In genomic region chr21:34880401-34880800, GRCh38 we compare ENCODE assay signal across 19 cellular contexts.
DNase-seq lines count a peak whose midpoint lies in the region; ATAC-seq and TF ChIP-seq lines count a peak whose summit lies in the region.
"Had no signal": no experiment of that assay in that cellular context is flagged by ENCODE, and none has a peak within 500 bp of the region (broad histone marks: within the 10 kb centered on the region; RNA-seq: fewer than 3 reads in every experiment).

No MANE protein-coding gene starts in this region.

- H2BK15ac ChIP-seq in IMR-90 (ENCODE audit: low read depth, low read length): peak overlapping the region; percentile 69; the same call in 2 of the 3 replicates

- peak overlapping the region; percentile 60 for H2BK120ac ChIP-seq in IMR-90 (ENCODE audit: low read depth, low read length)

- no peak overlapping the region for H2AFZ ChIP-seq in IMR-90 (replicated peaks; ENCODE audit: low read length, poor library complexity)
- H2AFZ ChIP-seq: GM23338, hepatocyte had no signal

- peak overlapping the region; percentile 27 to 64; a peak in 2 of 4 replicates for H4K8ac ChIP-seq in IMR-90 (ENCODE audit: low read depth in 2 of 2, low read length in 2 of 2)

- peaks cover 59% of the 10 kb centered on the region for H4K20me1 ChIP-seq in IMR-90 (ENCODE audit: insufficient read depth, low read length)

- in situ Hi-C loops in IMR-90 (cut with MboI; ENCODE audit: low sequenced_read_pairs): loop anchor here (10.0 kb wide), 1 partner anchor 1054 kb away; no protein-coding TSS in a partner anchor

- H3K4me2 ChIP-seq in IMR-90 (ENCODE audit: low read depth, low read length) (peak overlapping the region; percentile 3; the same call in 1 of the 2 replicates), skeletal muscle satellite cell (ENCODE audit: low read length) (peak overlapping the region; percentile 72)
- H3K4me2 ChIP-seq: GM23338 had no signal

- H3K79me1 ChIP-seq in IMR-90 (ENCODE audit: low read depth in 1 of 2, low read length in 2 of 2): peaks cover 3 to 35% of the 10 kb centered on the region in 2 experiments; a peak in 3 of 4 replicates

- H3K27ac Mint-ChIP-seq in T-helper 1 cell treated with Interleukin-12 subunit alpha and Interleukin-12 subunit beta and Interleukin-4 antibody, amounts not matched to agents 30 μg/mL and 1 μg/mL, for 36 hours: peak overlapping the region; percentile 18
- H3K27ac Mint-ChIP-seq in effector memory CD8-positive, alpha-beta T cell: no peak overlapping the region
- H3K27ac Mint-ChIP-seq: GM23338; stimulated activated naive CD8-positive, alpha-beta T cell treated with anti-CD3 and anti-CD28 coated beads, Interleukin-15, Interleukin-2, amounts not matched to agents 100 ng/mL and 50 ng/mL, for 24 hours had no signal

- peak overlapping the region; percentile 33; the same call in 1 of the 2 replicates for H2BK20ac ChIP-seq in IMR-90 (ENCODE audit: low read depth, low read length)

- H3K9me3 ChIP-seq in IMR-90 (ENCODE audit: control insufficient read depth, insufficient read depth, low read length) (no peaks in the 10 kb centered on the region), skeletal muscle satellite cell (replicated peaks; ENCODE audit: low read length) (no peaks in the 10 kb centered on the region)
- H3K9me3 ChIP-seq: uterus had no signal

- peak overlapping the region; percentile 21; the same call in 1 of the 2 replicates for H3K9ac ChIP-seq in IMR-90 (ENCODE audit: low read depth, low read length)
- H3K9ac ChIP-seq in skeletal muscle satellite cell (ENCODE audit: low read depth, low read length): no peak overlapping the region

- peak overlapping the region; percentile 41; the same call in 1 of the 2 replicates for H2AK5ac ChIP-seq in IMR-90 (ENCODE audit: low read depth, low read length)

- peak overlapping the region; percentile 32; the same call in 1 of the 2 replicates for H3K18ac ChIP-seq in IMR-90 (ENCODE audit: low read depth, low read length)

- peak overlapping the region; percentile 19; the same call in 1 of the 2 replicates for H3K23ac ChIP-seq in IMR-90 (ENCODE audit: low read depth, low read length)

- peak overlapping the region; percentile 97 for H2BK5ac ChIP-seq in IMR-90 (ENCODE audit: low read depth, low read length, poor library complexity, severe bottlenecking)

- peak overlapping the region; percentile 59; the same call in 1 of the 2 replicates for H3K56ac ChIP-seq in IMR-90 (ENCODE audit: extremely low read depth, insufficient read depth, low read length)

- H3K27ac ChIP-seq in IMR-90 (ENCODE audit: insufficient read depth, low read length) (peak overlapping the region; percentile 24; the same call in 1 of the 2 replicates), substantia nigra (ENCODE audit: low read depth, low read length, poor library complexity, severe bottlenecking) (no peak overlapping the region)
- H3K27ac ChIP-seq: uterus had no signal

- WGBS in IMR-90 (ENCODE audit: extremely low coverage in 2 of 2, insufficient read length in 1 of 2), 2 experiments: 100% methylated on average over 1 of the region's 7 CpGs; no CpG with 5 or more reads in 1 of the 2 experiments

- no peaks in the 10 kb centered on the region for H3K9me3 Mint-ChIP-seq in T-helper 1 cell treated with Interleukin-12 subunit alpha and Interleukin-12 subunit beta and Interleukin-4 antibody, amounts not matched to agents 30 μg/mL and 1 μg/mL, for 36 hours
- H3K9me3 Mint-ChIP-seq in effector memory CD8-positive, alpha-beta T cell: no peaks in the 10 kb centered on the region
- H3K9me3 Mint-ChIP-seq: central memory CD8-positive, alpha-beta T cell; GM23338; neural crest cell; stimulated activated naive CD8-positive, alpha-beta T cell treated with anti-CD3 and anti-CD28 coated beads, Interleukin-15, Interleukin-2, amounts not matched to agents 100 ng/mL and 50 ng/mL, for 24 hours had no signal

- H3K4me3 Mint-ChIP-seq in T-helper 1 cell treated with Interleukin-12 subunit alpha and Interleukin-12 subunit beta and Interleukin-4 antibody, amounts not matched to agents 30 μg/mL and 1 μg/mL, for 36 hours: no peak overlapping the region
- no peak overlapping the region for H3K4me3 Mint-ChIP-seq in effector memory CD8-positive, alpha-beta T cell
- H3K4me3 Mint-ChIP-seq: central memory CD8-positive, alpha-beta T cell; GM23338; neural crest cell had no signal

- peaks cover 54% of the 10 kb centered on the region for H3K4me1 Mint-ChIP-seq in T-helper 1 cell treated with Interleukin-12 subunit alpha and Interleukin-12 subunit beta and Interleukin-4 antibody, amounts not matched to agents 30 μg/mL and 1 μg/mL, for 36 hours (ENCODE audit: low read depth)
- H3K4me1 Mint-ChIP-seq in effector memory CD8-positive, alpha-beta T cell (ENCODE audit: low read depth in 2 of 2): peaks cover 32 to 47% of the 10 kb centered on the region in 2 donors
- H3K4me1 Mint-ChIP-seq: neural crest cell had no signal

- peaks cover 52% of the 10 kb centered on the region for H3K36me3 Mint-ChIP-seq in T-helper 1 cell treated with Interleukin-12 subunit alpha and Interleukin-12 subunit beta and Interleukin-4 antibody, amounts not matched to agents 30 μg/mL and 1 μg/mL, for 36 hours (ENCODE audit: low read depth)
- peaks cover 58% of the 10 kb centered on the region for H3K36me3 Mint-ChIP-seq in effector memory CD8-positive, alpha-beta T cell (ENCODE audit: insufficient read depth)

- no peak overlapping the region for H2AK9ac ChIP-seq in IMR-90 (replicated peaks; ENCODE audit: low read depth, low read length, poor library complexity)

- dilution Hi-C loops in IMR-90 (cut with HindIII; ENCODE audit: low sequenced_read_pairs, unreplicated experiment): no loop called here

- TF ChIP-seq RAD21 in IMR-90 (IDR thresholded peaks at IDR 0.05; ENCODE audit: low read length): no peak

- POLR2A ChIA-PET in IMR-90 (lab: Charles Lee; ENCODE audit: unreplicated experiment): no interaction called here

- TF ChIP-seq CTCF in IMR-90 (conservative IDR thresholded peaks at IDR 0.05; ENCODE audit: low read depth, low read length): no peak

- H3K27me3 Mint-ChIP-seq in T-helper 1 cell treated with Interleukin-12 subunit alpha and Interleukin-12 subunit beta and Interleukin-4 antibody, amounts not matched to agents 30 μg/mL and 1 μg/mL, for 36 hours (ENCODE audit: low read depth): no peaks in the 10 kb centered on the region
- no peaks in the 10 kb centered on the region for H3K27me3 Mint-ChIP-seq in effector memory CD8-positive, alpha-beta T cell
- H3K27me3 Mint-ChIP-seq: central memory CD8-positive, alpha-beta T cell; stimulated activated naive CD8-positive, alpha-beta T cell treated with anti-CD3 and anti-CD28 coated beads, Interleukin-15, Interleukin-2, amounts not matched to agents 100 ng/mL and 50 ng/mL, for 24 hours had no signal

- peak overlapping the region; percentile 63 for H4K91ac ChIP-seq in IMR-90 (ENCODE audit: insufficient read depth, low read depth, low read length)

- CTCF ChIA-PET in IMR-90 (lab: Yijun Ruan, JAX): no interaction called here

- H3K36me3 ChIP-seq in IMR-90 (ENCODE audit: control insufficient read depth, insufficient read depth, low read length) (peaks cover 32% of the 10 kb centered on the region), skeletal muscle satellite cell (ENCODE audit: insufficient read depth, low read length) (peaks cover 62% of the 10 kb centered on the region)
- H3K36me3 ChIP-seq: uterus had no signal

- TF ChIP-seq POLR2A in IMR-90 (IDR thresholded peaks at IDR 0.05; ENCODE audit: low read depth, low read length): no peak

- intact Hi-C loops in IMR-90 (cut with micrococcal nuclease): loop anchor here (5.0 kb wide), 1 partner anchor 68 kb away; no protein-coding TSS in a partner anchor

- DNase-seq in T-helper 1 cell (no peak), IMR-90 (no peak), substantia nigra (lab: John Stamatoyannopoulos, UW) (no peak)
- DNase-seq in effector memory CD8-positive, alpha-beta T cell: no peak
- no peak for DNase-seq in activated effector memory CD4-positive, alpha-beta T cell treated with Interleukin-2 at 50 U/mL for 16 hours
- DNase-seq in stimulated activated CD4-positive, alpha-beta T cell treated with anti-CD3 and anti-CD28 coated beads, Interleukin-12 subunit alpha, Interleukin-12 subunit beta, amount 100 ng/mL, for 4 hours: no peak
- DNase-seq: activated T-cell treated with anti-CD3 and anti-CD28 coated beads, Interleukin-2, amount 50 U/mL, for 48 hours; COR-L47; effector CD8-positive, alpha-beta T cell; NCI-H1694 treated with DMSO at 0.1 percent for 48 hours; NCI-H510A; uterus had no signal

- H3K14ac ChIP-seq in IMR-90 (replicated peaks; ENCODE audit: low read depth, low read length): peak overlapping the region; percentile 70

- H3K27me3 ChIP-seq in IMR-90 (ENCODE audit: control insufficient read depth, insufficient read depth, low read length) (no peaks in the 10 kb centered on the region), skeletal muscle satellite cell (ENCODE audit: control insufficient read depth, insufficient read depth, low read length) (no peaks in the 10 kb centered on the region)
- H3K27me3 ChIP-seq: hepatocyte had no signal

- no TSS peak for BruUV-seq in IMR-90 (replicated peaks; lab: Mats Ljungman, UMichigan)

- H3K4me3 ChIP-seq in IMR-90 (ENCODE audit: insufficient read depth, low read depth, low read length) (no peak overlapping the region), skeletal muscle satellite cell (ENCODE audit: low read length) (peak overlapping the region; percentile 42)
- H3K4me3 ChIP-seq: GM23338, hepatocyte, uterus had no signal

- H4K5ac ChIP-seq in IMR-90 (ENCODE audit: low read depth, low read length): peak overlapping the region; percentile 1; the same call in 1 of the 2 replicates

- H3K4me1 ChIP-seq in IMR-90 (ENCODE audit: control insufficient read depth, insufficient read depth, low read length): peaks cover 17% of the 10 kb centered on the region
- peaks cover 61% of the 10 kb centered on the region for H3K4me1 ChIP-seq in skeletal muscle satellite cell (ENCODE audit: control insufficient read depth, insufficient read depth, low read length)
- H3K4me1 ChIP-seq: uterus had no signal

- no peak for ATAC-seq in IMR-90 (ENCODE audit: low read depth)
- ATAC-seq in effector memory CD8-positive, alpha-beta T cell (replicated peaks): peak; percentile 37
- ATAC-seq: GM23338 had no signal

- peak overlapping the region; percentile 58 for H3K4ac ChIP-seq in IMR-90 (ENCODE audit: low read depth, low read length)

- peaks cover 19% of the 10 kb centered on the region for H3K9me1 ChIP-seq in IMR-90 (ENCODE audit: insufficient read depth, low read length)

TF ChIP-seq in IMR-90, 13 proteins besides CTCF, POLR2A, EP300 and RAD21 (continues in another document):
- no peak for TF ChIP-seq USF2 (IDR thresholded peaks at IDR 0.05; ENCODE audit: low read depth, low read length)
